Comparison of ENCODE assay signal across 21 cellular contexts in genomic region chr1:91613594-91613993, GRCh38.
A peak's percentile ranks its signal among the peaks of the same experiment; 100 is the strongest.
DNase-seq lines count a peak whose midpoint lies in the region; FAIRE-seq and TF ChIP-seq lines count a peak whose summit lies in the region.
"Had no signal": no experiment of that assay in that cellular context is flagged by ENCODE, and none has a peak within 500 bp of the region (broad histone marks: within the 10 kb centered on the region; RNA-seq: fewer than 3 reads in every experiment).

No MANE protein-coding gene starts in this region.

- no peaks in the 10 kb centered on the region for H3K36me3 ChIP-seq in bronchial epithelial cell (ENCODE audit: control insufficient read depth, insufficient read depth, low read length)
- H3K36me3 ChIP-seq: BE2C had no signal

- TF ChIP-seq CTCF in bronchial epithelial cell (IDR thresholded peaks at IDR 0.05; ENCODE audit: insufficient read depth, low read length, severe bottlenecking): no peak

- peak; percentile 9 for DNase-seq in G401 (ENCODE audit: low spot score)
- DNase-seq in LHCN-M2 (ENCODE audit: low read depth): peak; percentile 15
- DNase-seq in bronchial epithelial cell (ENCODE audit: low read depth): peak; percentile 49
- peak; percentile 51 for DNase-seq in myocyte (ENCODE audit: low read depth)
- no peak for DNase-seq in cerebellum (ENCODE audit: low spot score)
- DNase-seq in activated effector memory CD4-positive, alpha-beta T cell treated with anti-CD3 and anti-CD28 coated beads, Interleukin-2, amount 50 U/mL, for 16 hours: no peak
- no peak for DNase-seq in activated gamma-delta T cell (lab: John Stamatoyannopoulos, UW)
- DNase-seq: activated CD4-positive, alpha-beta T cell treated with anti-CD3 and anti-CD28 coated beads for 4 hours; activated CD8-positive, alpha-beta memory T cell treated with anti-CD3 and anti-CD28 coated beads, Interleukin-2, amount 10 ng/mL, durations not matched to agents 7 days and 5 days; activated effector memory CD4-positive, alpha-beta T cell treated with Interleukin-2 at 50 U/mL for 16 hours; amygdala; BE2C; effector memory CD8-positive, alpha-beta T cell; kidney glomerular epithelial cell; NCI-H187; NCI-H524 treated with DMSO at 0.1 percent for 48 hours; psoas muscle; stimulated activated CD8-positive, alpha-beta memory T cell treated with anti-CD3 and anti-CD28 coated beads, Interleukin-4, amount 100 ng/mL, for 48 hours had no signal

- in situ Hi-C loops in G401 (cut with HindIII; ENCODE audit: low sequenced_read_pairs): no loop called here

- no peak for FAIRE-seq in bronchial epithelial cell (lab: Jason Lieb, UNC)
- FAIRE-seq: HepG2, RCC 7860 had no signal

- H3K4me3 ChIP-seq in bronchial epithelial cell (ENCODE audit: low read depth, low read length): no peak overlapping the region
- H3K4me3 ChIP-seq: psoas muscle had no signal

- no peaks in the 10 kb centered on the region for H3K27me3 ChIP-seq in bronchial epithelial cell (ENCODE audit: control insufficient read depth, insufficient read depth, low read length)
- H3K27me3 ChIP-seq: BE2C, foreskin keratinocyte had no signal

Comparison
In these comparisons a context has a peak if more than half of its experiments do, and no peak if none do; other contexts are left out.
1. DNase-seq: peak in G401 (single experiment), LHCN-M2 (single experiment), bronchial epithelial cell (single experiment) and myocyte (single experiment); none in cerebellum (single experiment), activated effector memory CD4-positive, alpha-beta T cell treated with anti-CD3 and anti-CD28 coated beads, Interleukin-2, amount 50 U/mL, for 16 hours (single experiment) and activated gamma-delta T cell (single experiment).